In genomic region chr20:32357869-32358631, GRCh38 we compare ENCODE assay signal across 8 cellular contexts. TPM values are rescaled to one million over a fixed set of nuclear protein-coding genes. Genes with fewer than 3 reads are reported as not detected.
DNase-seq lines count a peak whose midpoint lies in the region; TF ChIP-seq lines count a peak whose summit lies in the region.

Gene ASXL1, plus strand, starts transcription at chr20:32358331. Its CDS starts 445 bp downstream, at chr20:32358776.

- DNase-seq in GF-D8 (lab: John Stamatoyannopoulos, UW) (peak; percentile 93), MV-4-11 (lab: John Stamatoyannopoulos, UW) (peak; percentile 92), SK-MEL-5 (ENCODE audit: low read depth, low spot score) (peak; percentile 99), foreskin melanocyte (peak; percentile 96), neuronal stem cell (ENCODE audit: low spot score) (peak; percentile 98)
- peak; percentile 95 for DNase-seq in activated naive CD4-positive, alpha-beta T cell treated with Interleukin-2 at 50 U/mL for 16 hours

- peak within 1 kb of the TSS; percentile 99 for H3K18ac ChIP-seq in neuronal stem cell (ENCODE audit: low read length)

- H3K4me2 ChIP-seq in neuronal stem cell (ENCODE audit: insufficient read depth, low read length, poor library complexity, severe bottlenecking) = peak within 1 kb of the TSS; percentile 66

- WGBS in neuronal stem cell (ENCODE audit: extremely low coverage in 2 of 2, insufficient read length in 2 of 2, insufficient replicate concordance in 1 of 2), 2 donors = no CpG with 5 or more reads among the region's 83 CpGs

- no peaks in the 10 kb centered on the region for H3K79me1 ChIP-seq in neuronal stem cell (ENCODE audit: low read depth, low read length)

- TF ChIP-seq CTCF in HEK293 (tag by site-specific recombination; IDR thresholded peaks at IDR 0.05) (no peak), subcutaneous adipose tissue (IDR thresholded peaks at IDR 0.05; ENCODE audit: low read depth) (no peak)

- H3K23ac ChIP-seq in neuronal stem cell (ENCODE audit: low read depth, low read length, poor library complexity) = peak within 1 kb of the TSS; percentile 25

- CTCF ChIA-PET in HEK293 (lab: Yijun Ruan, JAX) = interaction anchor here (0.5 to 0.6 kb wide), 2 partner anchors 73 to 99 kb away, joined by 3 to 4 read pairs; no protein-coding TSS in a partner anchor

- in situ Hi-C loops in SK-MEL-5 (cut with HindIII; ENCODE audit: low pct_unique_long_range_greater_than_20kb, low sequenced_read_pairs) = no loop called here

- H3K36me3 ChIP-seq in HEK293 (ENCODE audit: control insufficient read depth in 2 of 2, insufficient read depth in 1 of 2, low read length in 2 of 2) (no peaks in the 10 kb centered on the region), neuronal stem cell (replicated peaks in 1 of 2; ENCODE audit: control insufficient read depth in 2 of 2, insufficient read depth in 2 of 2, low read length in 2 of 2) (peaks cover 0 to 12% of the 10 kb centered on the region in 2 donors)

- peak within 1 kb of the TSS; percentile 93 for H2AFZ ChIP-seq in neuronal stem cell (ENCODE audit: low read length)

- no peak within 1 kb of the TSS for H4K91ac ChIP-seq in neuronal stem cell (ENCODE audit: low read depth, low read length, poor library complexity)

- no peak within 1 kb of the TSS for H2BK15ac ChIP-seq in neuronal stem cell (ENCODE audit: low read length)

- H3K27ac ChIP-seq in HEK293 (ENCODE audit: extremely low read depth, low read depth, low read length) (peak within 1 kb of the TSS; percentile 88), neuronal stem cell (replicated peaks; ENCODE audit: low read length) (peak within 1 kb of the TSS; percentile 88)

- H3K4ac ChIP-seq in neuronal stem cell (ENCODE audit: low read length) = no peak within 1 kb of the TSS

- H3K4me3 ChIP-seq in HEK293 (ENCODE audit: low read depth, low read length) (peak within 1 kb of the TSS; percentile 97), neuronal stem cell (ENCODE audit: low read length in 2 of 2) (peak within 1 kb of the TSS; percentile 87 to 88)

- H3K27me3 ChIP-seq in neuronal stem cell (ENCODE audit: control insufficient read depth in 3 of 3, insufficient read depth in 3 of 3, low read depth in 1 of 3, low read length in 3 of 3) = no peaks in the 10 kb centered on the region

- H2BK5ac ChIP-seq in neuronal stem cell (ENCODE audit: low read length) = peak within 1 kb of the TSS; percentile 62

- H2BK12ac ChIP-seq in neuronal stem cell (ENCODE audit: low read length) = no peak within 1 kb of the TSS

- H3K4me1 ChIP-seq in HEK293 (ENCODE audit: control insufficient read depth, insufficient read depth, low read length) = peaks cover 17% of the 10 kb centered on the region
- peaks cover 0 to 9% of the 10 kb centered on the region in 2 donors for H3K4me1 ChIP-seq in neuronal stem cell (ENCODE audit: control insufficient read depth in 2 of 2, insufficient read depth in 1 of 2, low read depth in 1 of 2, low read length in 2 of 2)

- H3K9me3 ChIP-seq in HEK293 (ENCODE audit: control insufficient read depth, insufficient read depth, low read depth, low read length) (no peaks in the 10 kb centered on the region), neuronal stem cell (replicated peaks in 1 of 2; ENCODE audit: control insufficient read depth in 2 of 2, insufficient read depth in 1 of 2, low read depth in 1 of 2, low read length in 2 of 2) (no peaks in the 10 kb centered on the region)

- no peak within 1 kb of the TSS for H2BK120ac ChIP-seq in neuronal stem cell (ENCODE audit: low read depth, low read length)

- H3K9ac ChIP-seq in neuronal stem cell (ENCODE audit: low read depth, low read length, poor library complexity) = peak within 1 kb of the TSS; percentile 93

- H4K8ac ChIP-seq in neuronal stem cell (ENCODE audit: low read depth, low read length) = no peak within 1 kb of the TSS

- POLR2A ChIA-PET in HEK293 (lab: Yijun Ruan, JAX) = interaction anchor here (0.7 to 2.9 kb wide), 7 partner anchors 13 to 191 kb away, joined by 3 to 11 read pairs (median 3); no protein-coding TSS in a partner anchor

- peak within 1 kb of the TSS; percentile 56 for H2AK5ac ChIP-seq in neuronal stem cell (ENCODE audit: low read depth, low read length)

- no peak within 1 kb of the TSS for H3K14ac ChIP-seq in neuronal stem cell (ENCODE audit: low read length)

TF ChIP-seq in HEK293, 187 proteins besides CTCF, POLR2A, EP300 and RAD21 (continues in another document):
- TF ChIP-seq ZNF391 (tag by site-specific recombination; IDR thresholded peaks at IDR 0.05; ENCODE audit: borderline replicate concordance, low read depth) = peak; percentile 64; the same call in 1 of the 2 replicates
- TF ChIP-seq, protein P1, sequence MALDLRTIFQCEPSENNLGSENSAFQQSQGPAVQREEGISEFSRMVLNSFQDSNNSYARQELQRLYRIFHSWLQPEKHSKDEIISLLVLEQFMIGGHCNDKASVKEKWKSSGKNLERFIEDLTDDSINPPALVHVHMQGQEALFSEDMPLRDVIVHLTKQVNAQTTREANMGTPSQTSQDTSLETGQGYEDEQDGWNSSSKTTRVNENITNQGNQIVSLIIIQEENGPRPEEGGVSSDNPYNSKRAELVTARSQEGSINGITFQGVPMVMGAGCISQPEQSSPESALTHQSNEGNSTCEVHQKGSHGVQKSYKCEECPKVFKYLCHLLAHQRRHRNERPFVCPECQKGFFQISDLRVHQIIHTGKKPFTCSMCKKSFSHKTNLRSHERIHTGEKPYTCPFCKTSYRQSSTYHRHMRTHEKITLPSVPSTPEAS (tag by site-specific recombination; IDR thresholded peaks at IDR 0.05) = peak; percentile 68; the same call in 1 of the 2 replicates
- TF ChIP-seq SETDB1 (IDR thresholded peaks at IDR 0.05; ENCODE audit: insufficient read length, low read length) = no peak
- TF ChIP-seq ZBTB48 (tag by site-specific recombination; IDR thresholded peaks at IDR 0.05) = peak; percentile 52; the same call in 1 of the 2 replicates
- TF ChIP-seq BCL11B (tag by site-specific recombination; IDR thresholded peaks at IDR 0.05; ENCODE audit: low read depth) = no peak
- TF ChIP-seq, protein P2, sequence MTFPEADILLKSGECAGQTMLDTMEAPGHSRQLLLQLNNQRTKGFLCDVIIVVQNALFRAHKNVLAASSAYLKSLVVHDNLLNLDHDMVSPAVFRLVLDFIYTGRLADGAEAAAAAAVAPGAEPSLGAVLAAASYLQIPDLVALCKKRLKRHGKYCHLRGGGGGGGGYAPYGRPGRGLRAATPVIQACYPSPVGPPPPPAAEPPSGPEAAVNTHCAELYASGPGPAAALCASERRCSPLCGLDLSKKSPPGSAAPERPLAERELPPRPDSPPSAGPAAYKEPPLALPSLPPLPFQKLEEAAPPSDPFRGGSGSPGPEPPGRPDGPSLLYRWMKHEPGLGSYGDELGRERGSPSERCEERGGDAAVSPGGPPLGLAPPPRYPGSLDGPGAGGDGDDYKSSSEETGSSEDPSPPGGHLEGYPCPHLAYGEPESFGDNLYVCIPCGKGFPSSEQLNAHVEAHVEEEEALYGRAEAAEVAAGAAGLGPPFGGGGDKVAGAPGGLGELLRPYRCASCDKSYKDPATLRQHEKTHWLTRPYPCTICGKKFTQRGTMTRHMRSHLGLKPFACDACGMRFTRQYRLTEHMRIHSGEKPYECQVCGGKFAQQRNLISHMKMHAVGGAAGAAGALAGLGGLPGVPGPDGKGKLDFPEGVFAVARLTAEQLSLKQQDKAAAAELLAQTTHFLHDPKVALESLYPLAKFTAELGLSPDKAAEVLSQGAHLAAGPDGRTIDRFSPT (tag by site-specific recombination; IDR thresholded peaks at IDR 0.05) = no peak
- TF ChIP-seq ZNF211 (tag by site-specific recombination; IDR thresholded peaks at IDR 0.05; ENCODE audit: low read depth) = no peak
- peak; percentile 90 for TF ChIP-seq BCL11A (tag by site-specific recombination; IDR thresholded peaks at IDR 0.05; ENCODE audit: low read depth)
- no peak for TF ChIP-seq ZNF239 (tag by site-specific recombination; IDR thresholded peaks at IDR 0.05)
- TF ChIP-seq ZNF660 (tag by site-specific recombination; IDR thresholded peaks at IDR 0.05) = no peak
- TF ChIP-seq ZNF768 (tag by site-specific recombination; IDR thresholded peaks at IDR 0.05) = no peak
- TF ChIP-seq ZNF571 (tag by site-specific recombination; IDR thresholded peaks at IDR 0.05) = no peak
- TF ChIP-seq SP3 (tag by site-specific recombination; IDR thresholded peaks at IDR 0.05) = peak; percentile 92
- TF ChIP-seq, protein P3, sequence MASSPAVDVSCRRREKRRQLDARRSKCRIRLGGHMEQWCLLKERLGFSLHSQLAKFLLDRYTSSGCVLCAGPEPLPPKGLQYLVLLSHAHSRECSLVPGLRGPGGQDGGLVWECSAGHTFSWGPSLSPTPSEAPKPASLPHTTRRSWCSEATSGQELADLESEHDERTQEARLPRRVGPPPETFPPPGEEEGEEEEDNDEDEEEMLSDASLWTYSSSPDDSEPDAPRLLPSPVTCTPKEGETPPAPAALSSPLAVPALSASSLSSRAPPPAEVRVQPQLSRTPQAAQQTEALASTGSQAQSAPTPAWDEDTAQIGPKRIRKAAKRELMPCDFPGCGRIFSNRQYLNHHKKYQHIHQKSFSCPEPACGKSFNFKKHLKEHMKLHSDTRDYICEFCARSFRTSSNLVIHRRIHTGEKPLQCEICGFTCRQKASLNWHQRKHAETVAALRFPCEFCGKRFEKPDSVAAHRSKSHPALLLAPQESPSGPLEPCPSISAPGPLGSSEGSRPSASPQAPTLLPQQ (tag by site-specific recombination; IDR thresholded peaks at IDR 0.05) = peak; percentile 28; the same call in 1 of the 2 replicates
- TF ChIP-seq ZNF202 (tag by site-specific recombination; IDR thresholded peaks at IDR 0.05; ENCODE audit: borderline replicate concordance) = no peak
- TF ChIP-seq ZBTB1 (tag by site-specific recombination; IDR thresholded peaks at IDR 0.05) = peak; percentile 90
- TF ChIP-seq ZNF624 (tag by site-specific recombination; IDR thresholded peaks at IDR 0.05) = no peak
- no peak for TF ChIP-seq ZNF626 (tag by site-specific recombination; IDR thresholded peaks at IDR 0.05)
- TF ChIP-seq ZNF530 (tag by site-specific recombination; IDR thresholded peaks at IDR 0.05; ENCODE audit: low read depth) = no peak
- peak; percentile 98 for TF ChIP-seq ZEB2 (tag by site-specific recombination; IDR thresholded peaks at IDR 0.05)

RNA-seq across cellular contexts. Expression of gene ASXL1, which starts in this region (rescaled TPM):
- 22.6 and 29.1 TPM in 2 replicates for total RNA-seq in SK-MEL-5 (2014; rRNA removed; shearing (Covaris generic))
- polyA plus RNA-seq in SK-MEL-5 (2015; cell fraction: cytosol; rRNA removed) = 32.6 and 39.6 TPM in 2 replicates
- 162 and 172 TPM in 2 replicates for polyA plus RNA-seq in SK-MEL-5 (2015; cell fraction: nucleus; rRNA removed)
- 48.1 TPM for polyA plus RNA-seq in neuronal stem cell (2013, experiment 1 of 2)
- polyA plus RNA-seq in neuronal stem cell (2013, experiment 2 of 2) = 48.3 TPM
- total RNA-seq in subcutaneous adipose tissue = 100 to 1,000 TPM in 1 of 4 donors, 10 to 100 TPM in 3; 77.0 to 125 (median 81.6) TPM

Comparison
In these comparisons a context has a peak if more than half of its experiments do, and no peak if none do; other contexts are left out.
1. Peak in every context shown above with its lines: DNase-seq, H3K4me3 ChIP-seq and H3K27ac ChIP-seq.